1 cellular context compared by ENCODE assay signal in genomic region chr10:92591550-92592140, GRCh38.
TF ChIP-seq lines count a peak whose summit lies in the region.

No MANE protein-coding gene starts in this region.

TF ChIP-seq in HepG2, 621 proteins besides CTCF, POLR2A, EP300 and RAD21 (continued from another document and continues in another):
- no peak for TF ChIP-seq IRF1 (CRISPR knock-in tag; IDR thresholded peaks at IDR 0.05; ENCODE audit: low read depth)
- TF ChIP-seq HOXA3 (CRISPR knock-in tag; IDR thresholded peaks at IDR 0.05): peak; percentile 95
- TF ChIP-seq ZNF331 (CRISPR knock-in tag; IDR thresholded peaks at IDR 0.05): peak; percentile 44; the same call in 1 of the 2 replicates
- no peak; the same call in 1 of the 2 replicates for TF ChIP-seq MAF1 (CRISPR knock-in tag; IDR thresholded peaks at IDR 0.05; ENCODE audit: borderline replicate concordance)
- no peak for TF ChIP-seq POGZ (CRISPR knock-in tag; IDR thresholded peaks at IDR 0.05)
- no peak; the same call in 1 of the 2 replicates for TF ChIP-seq ETV6 (CRISPR knock-in tag; conservative IDR thresholded peaks at IDR 0.05)
- TF ChIP-seq ZNF775 (CRISPR knock-in tag; IDR thresholded peaks at IDR 0.05; ENCODE audit: borderline replicate concordance): no peak
- TF ChIP-seq SCMH1 (CRISPR knock-in tag; IDR thresholded peaks at IDR 0.05; ENCODE audit: borderline replicate concordance): no peak
- TF ChIP-seq ZNF781 (CRISPR knock-in tag; IDR thresholded peaks at IDR 0.05; ENCODE audit: borderline replicate concordance, not compliant biosample characterization): no peak
- no peak for TF ChIP-seq SIX1 (CRISPR knock-in tag; IDR thresholded peaks at IDR 0.05; ENCODE audit: borderline replicate concordance)
- peak; percentile 50; the same call in 1 of the 2 replicates for TF ChIP-seq ISL2 (CRISPR knock-in tag; IDR thresholded peaks at IDR 0.05)
- TF ChIP-seq NR2F6 (IDR thresholded peaks at IDR 0.05): no peak
- TF ChIP-seq NR2F6 (CRISPR knock-in tag; IDR thresholded peaks at IDR 0.05): peak; percentile 47; the same call in 1 of the 2 replicates
- TF ChIP-seq BHLHE40 (IDR thresholded peaks at IDR 0.05; ENCODE audit: low read length): peak; percentile 11; the same call in 1 of the 2 replicates
- TF ChIP-seq ZNF563 (CRISPR knock-in tag; IDR thresholded peaks at IDR 0.05): no peak
- peak; percentile 83 for TF ChIP-seq MAX (IDR thresholded peaks at IDR 0.05)
- no peak for TF ChIP-seq ATF7 (IDR thresholded peaks at IDR 0.05)
- TF ChIP-seq ATF7 (CRISPR knock-in tag; IDR thresholded peaks at IDR 0.05): no peak
- 0 out of 2 replicates have a peak, but pooled peaks have one; percentile 60 for TF ChIP-seq ZNF367 (CRISPR knock-in tag; IDR thresholded peaks at IDR 0.05; ENCODE audit: borderline replicate concordance)
- no peak for TF ChIP-seq NFE2 (CRISPR knock-in tag; IDR thresholded peaks at IDR 0.05)
- no peak for TF ChIP-seq ZNF446 (CRISPR knock-in tag; IDR thresholded peaks at IDR 0.05)
- TF ChIP-seq PCBP1 (IDR thresholded peaks at IDR 0.05; ENCODE audit: borderline replicate concordance, low read depth, low read length): no peak
- 0 out of 2 replicates have a peak, but pooled peaks have one; percentile 28 for TF ChIP-seq ZNF280B (CRISPR knock-in tag; IDR thresholded peaks at IDR 0.05; ENCODE audit: borderline replicate concordance)
- TF ChIP-seq ZBTB43 (CRISPR knock-in tag; conservative IDR thresholded peaks at IDR 0.05): peak; percentile 73; the same call in 1 of the 2 replicates
- TF ChIP-seq ZNF292 (CRISPR knock-in tag; IDR thresholded peaks at IDR 0.05; ENCODE audit: borderline replicate concordance, low read depth): no peak
- no peak for TF ChIP-seq RFXANK (CRISPR knock-in tag; IDR thresholded peaks at IDR 0.05)
- TF ChIP-seq U2AF2 (IDR thresholded peaks at IDR 0.05; ENCODE audit: low read depth, low read length): no peak
- peak; percentile 76 for TF ChIP-seq ZNF580 (CRISPR knock-in tag; IDR thresholded peaks at IDR 0.05; ENCODE audit: borderline replicate concordance, low read depth)
- TF ChIP-seq FOXM1 (CRISPR knock-in tag; IDR thresholded peaks at IDR 0.05): 0 out of 2 replicates have a peak, but pooled peaks have one; percentile 41
- no peak for TF ChIP-seq NR3C1 (CRISPR knock-in tag; IDR thresholded peaks at IDR 0.05)
- peak; percentile 44; the same call in 1 of the 2 replicates for TF ChIP-seq TFAP4 (IDR thresholded peaks at IDR 0.05; ENCODE audit: borderline replicate concordance, low read depth)
- no peak for TF ChIP-seq CENPX (CRISPR knock-in tag; IDR thresholded peaks at IDR 0.05)
- TF ChIP-seq ZNF329 (CRISPR knock-in tag; IDR thresholded peaks at IDR 0.05; ENCODE audit: low read depth): peak; percentile 52; the same call in 1 of the 2 replicates
- TF ChIP-seq HNF1A (IDR thresholded peaks at IDR 0.05; ENCODE audit: low read depth): no peak
- TF ChIP-seq HNF1A (CRISPR knock-in tag; IDR thresholded peaks at IDR 0.05; ENCODE audit: borderline replicate concordance): peak; percentile 60; the same call in 1 of the 2 replicates
- TF ChIP-seq NONO (IDR thresholded peaks at IDR 0.05): no peak
- no peak; the same call in 1 of the 2 replicates for TF ChIP-seq NONO (CRISPR knock-in tag; conservative IDR thresholded peaks at IDR 0.05)
- no peak for TF ChIP-seq SNAPC5 (CRISPR knock-in tag; IDR thresholded peaks at IDR 0.05; ENCODE audit: borderline replicate concordance)
- TF ChIP-seq PRPF4 (IDR thresholded peaks at IDR 0.05; ENCODE audit: low read depth, low read length, poor library complexity, severe bottlenecking): no peak
- no peak for TF ChIP-seq KDM6A (CRISPR knock-in tag; IDR thresholded peaks at IDR 0.05; ENCODE audit: low read depth)
- TF ChIP-seq ZNF138 (CRISPR knock-in tag; IDR thresholded peaks at IDR 0.05; ENCODE audit: low read depth): no peak
- no peak for TF ChIP-seq ZNF674 (CRISPR knock-in tag; IDR thresholded peaks at IDR 0.05; ENCODE audit: low read depth)
- TF ChIP-seq GLI4 (CRISPR knock-in tag; IDR thresholded peaks at IDR 0.05; ENCODE audit: borderline replicate concordance): no peak
- no peak for TF ChIP-seq CENPBD1 (CRISPR knock-in tag; IDR thresholded peaks at IDR 0.05; ENCODE audit: borderline replicate concordance, low read depth)
- TF ChIP-seq ZFAT (CRISPR knock-in tag; conservative IDR thresholded peaks at IDR 0.05): no peak; the same call in 1 of the 2 replicates
- no peak for TF ChIP-seq MAFK (conservative IDR thresholded peaks at IDR 0.05 in 1 of 2, IDR thresholded peaks at IDR 0.05 in 1 of 2; ENCODE audit: low read length in 2 of 2)
- peak; percentile 71 for TF ChIP-seq BCL6 (CRISPR knock-in tag; IDR thresholded peaks at IDR 0.05)
- no peak for TF ChIP-seq EZH2 (conservative IDR thresholded peaks at IDR 0.05; ENCODE audit: low read depth, low read length)
- peak; percentile 50; the same call in 1 of the 2 replicates for TF ChIP-seq ZBTB10 (CRISPR knock-in tag; IDR thresholded peaks at IDR 0.05; ENCODE audit: borderline replicate concordance)
- TF ChIP-seq ZMAT3 (CRISPR knock-in tag; conservative IDR thresholded peaks at IDR 0.05): peak; percentile 83; the same call in 1 of the 2 replicates
- TF ChIP-seq REL (CRISPR knock-in tag; conservative IDR thresholded peaks at IDR 0.05): no peak
- TF ChIP-seq ZNF749 (CRISPR knock-in tag; IDR thresholded peaks at IDR 0.05; ENCODE audit: borderline replicate concordance): no peak
- no peak for TF ChIP-seq FUBP1 (CRISPR knock-in tag; IDR thresholded peaks at IDR 0.05; ENCODE audit: borderline replicate concordance)
- TF ChIP-seq SRSF9 (IDR thresholded peaks at IDR 0.05; ENCODE audit: borderline replicate concordance, insufficient read depth, low read depth, low read length, poor library complexity, severe bottlenecking): no peak
